Comparison of ENCODE assay signal across 1 cellular context in genomic region chr22:50326959-50327710, GRCh38.
TF ChIP-seq lines count a peak whose summit lies in the region.

TSS of gene DENND6B (minus strand) at chr22:50327012. CDS start at chr22:50326988, 24 bp downstream.

TF ChIP-seq in GM23338, 12 proteins besides CTCF, POLR2A, EP300 and RAD21 (continued from another document):
- TF ChIP-seq ZNF462 (CRISPR knock-in tag; IDR thresholded peaks at IDR 0.05) (no peak), POLR2AphosphoS5 (IDR thresholded peaks at IDR 0.05; ENCODE audit: low read depth) (peak; percentile 57; the same call in 1 of the 2 replicates), ETS1 (IDR thresholded peaks at IDR 0.05) (peak; percentile 38; the same call in 1 of the 2 replicates), EZH2 (IDR thresholded peaks at IDR 0.05; ENCODE audit: low read depth, unreplicated experiment) (no peak)
